ENCODE assay signal across 2 cellular contexts in the genomic region with DNA sequence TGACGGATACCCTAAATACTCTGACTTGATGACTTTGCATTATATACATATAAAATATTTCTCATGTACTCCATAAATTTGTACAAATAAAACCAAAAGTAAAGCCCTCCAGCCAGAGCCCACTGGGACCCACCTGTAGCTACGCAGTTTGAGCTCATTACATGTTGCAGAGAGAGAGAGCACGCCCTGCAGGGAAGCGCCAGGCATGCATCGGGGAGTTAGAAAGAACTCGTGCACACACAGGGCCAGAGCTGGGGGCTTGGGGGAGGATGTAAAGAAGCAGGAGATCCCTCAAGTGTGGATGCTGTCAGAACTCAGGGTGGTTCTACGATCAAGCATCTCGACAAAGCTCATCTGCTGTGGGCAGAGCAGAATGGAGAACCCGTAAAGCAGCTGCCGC.
TF ChIP-seq lines count a peak whose summit lies in the region.

No MANE protein-coding gene starts in this region.

TF ChIP-seq in HepG2, 621 proteins besides CTCF, POLR2A, EP300 and RAD21 (continued from another document):
- TF ChIP-seq, protein P1, sequence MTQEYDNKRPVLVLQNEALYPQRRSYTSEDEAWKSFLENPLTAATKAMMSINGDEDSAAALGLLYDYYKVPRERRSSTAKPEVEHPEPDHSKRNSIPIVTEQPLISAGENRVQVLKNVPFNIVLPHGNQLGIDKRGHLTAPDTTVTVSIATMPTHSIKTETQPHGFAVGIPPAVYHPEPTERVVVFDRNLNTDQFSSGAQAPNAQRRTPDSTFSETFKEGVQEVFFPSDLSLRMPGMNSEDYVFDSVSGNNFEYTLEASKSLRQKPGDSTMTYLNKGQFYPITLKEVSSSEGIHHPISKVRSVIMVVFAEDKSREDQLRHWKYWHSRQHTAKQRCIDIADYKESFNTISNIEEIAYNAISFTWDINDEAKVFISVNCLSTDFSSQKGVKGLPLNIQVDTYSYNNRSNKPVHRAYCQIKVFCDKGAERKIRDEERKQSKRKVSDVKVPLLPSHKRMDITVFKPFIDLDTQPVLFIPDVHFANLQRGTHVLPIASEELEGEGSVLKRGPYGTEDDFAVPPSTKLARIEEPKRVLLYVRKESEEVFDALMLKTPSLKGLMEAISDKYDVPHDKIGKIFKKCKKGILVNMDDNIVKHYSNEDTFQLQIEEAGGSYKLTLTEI (CRISPR knock-in tag; conservative IDR thresholded peaks at IDR 0.05) = no peak
- TF ChIP-seq, protein P2, sequence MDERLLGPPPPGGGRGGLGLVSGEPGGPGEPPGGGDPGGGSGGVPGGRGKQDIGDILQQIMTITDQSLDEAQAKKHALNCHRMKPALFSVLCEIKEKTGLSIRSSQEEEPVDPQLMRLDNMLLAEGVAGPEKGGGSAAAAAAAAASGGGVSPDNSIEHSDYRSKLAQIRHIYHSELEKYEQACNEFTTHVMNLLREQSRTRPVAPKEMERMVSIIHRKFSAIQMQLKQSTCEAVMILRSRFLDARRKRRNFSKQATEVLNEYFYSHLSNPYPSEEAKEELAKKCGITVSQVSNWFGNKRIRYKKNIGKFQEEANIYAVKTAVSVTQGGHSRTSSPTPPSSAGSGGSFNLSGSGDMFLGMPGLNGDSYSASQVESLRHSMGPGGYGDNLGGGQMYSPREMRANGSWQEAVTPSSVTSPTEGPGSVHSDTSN (CRISPR knock-in tag; IDR thresholded peaks at IDR 0.05) = no peak
- TF ChIP-seq ZNF879 (CRISPR knock-in tag; IDR thresholded peaks at IDR 0.05) (no peak), TMF1 (CRISPR knock-in tag; IDR thresholded peaks at IDR 0.05; ENCODE audit: low read depth) (no peak), MYNN (CRISPR knock-in tag; IDR thresholded peaks at IDR 0.05; ENCODE audit: low read depth) (no peak), ZFP90 (CRISPR knock-in tag; IDR thresholded peaks at IDR 0.05; ENCODE audit: borderline replicate concordance) (no peak), ZNF263 (CRISPR knock-in tag; IDR thresholded peaks at IDR 0.05) (no peak), KLF9 (CRISPR knock-in tag; IDR thresholded peaks at IDR 0.05; ENCODE audit: low read depth) (no peak), NPAS2 (CRISPR knock-in tag; IDR thresholded peaks at IDR 0.05; ENCODE audit: borderline replicate concordance) (no peak), CENPX (CRISPR knock-in tag; IDR thresholded peaks at IDR 0.05) (no peak), FOXA1 (IDR thresholded peaks at IDR 0.05) (no peak), FOXA1 (CRISPR knock-in tag; IDR thresholded peaks at IDR 0.05) (no peak)
- TF ChIP-seq, protein P3, sequence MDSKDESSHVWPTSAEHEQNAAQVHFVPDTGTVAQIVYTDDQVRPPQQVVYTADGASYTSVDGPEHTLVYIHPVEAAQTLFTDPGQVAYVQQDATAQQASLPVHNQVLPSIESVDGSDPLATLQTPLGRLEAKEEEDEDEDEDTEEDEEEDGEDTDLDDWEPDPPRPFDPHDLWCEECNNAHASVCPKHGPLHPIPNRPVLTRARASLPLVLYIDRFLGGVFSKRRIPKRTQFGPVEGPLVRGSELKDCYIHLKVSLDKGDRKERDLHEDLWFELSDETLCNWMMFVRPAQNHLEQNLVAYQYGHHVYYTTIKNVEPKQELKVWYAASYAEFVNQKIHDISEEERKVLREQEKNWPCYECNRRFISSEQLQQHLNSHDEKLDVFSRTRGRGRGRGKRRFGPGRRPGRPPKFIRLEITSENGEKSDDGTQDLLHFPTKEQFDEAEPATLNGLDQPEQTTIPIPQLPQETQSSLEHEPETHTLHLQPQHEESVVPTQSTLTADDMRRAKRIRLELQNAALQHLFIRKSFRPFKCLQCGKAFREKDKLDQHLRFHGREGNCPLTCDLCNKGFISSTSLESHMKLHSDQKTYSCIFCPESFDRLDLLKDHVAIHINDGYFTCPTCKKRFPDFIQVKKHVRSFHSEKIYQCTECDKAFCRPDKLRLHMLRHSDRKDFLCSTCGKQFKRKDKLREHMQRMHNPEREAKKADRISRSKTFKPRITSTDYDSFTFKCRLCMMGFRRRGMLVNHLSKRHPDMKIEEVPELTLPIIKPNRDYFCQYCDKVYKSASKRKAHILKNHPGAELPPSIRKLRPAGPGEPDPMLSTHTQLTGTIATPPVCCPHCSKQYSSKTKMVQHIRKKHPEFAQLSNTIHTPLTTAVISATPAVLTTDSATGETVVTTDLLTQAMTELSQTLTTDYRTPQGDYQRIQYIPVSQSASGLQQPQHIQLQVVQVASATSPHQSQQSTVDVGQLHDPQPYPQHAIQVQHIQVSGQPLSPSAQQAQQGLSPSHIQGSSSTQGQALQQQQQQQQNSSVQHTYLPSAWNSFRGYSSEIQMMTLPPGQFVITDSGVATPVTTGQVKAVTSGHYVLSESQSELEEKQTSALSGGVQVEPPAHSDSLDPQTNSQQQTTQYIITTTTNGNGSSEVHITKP (CRISPR knock-in tag; IDR thresholded peaks at IDR 0.05; ENCODE audit: low read depth) = no peak
- TF ChIP-seq, protein P4, sequence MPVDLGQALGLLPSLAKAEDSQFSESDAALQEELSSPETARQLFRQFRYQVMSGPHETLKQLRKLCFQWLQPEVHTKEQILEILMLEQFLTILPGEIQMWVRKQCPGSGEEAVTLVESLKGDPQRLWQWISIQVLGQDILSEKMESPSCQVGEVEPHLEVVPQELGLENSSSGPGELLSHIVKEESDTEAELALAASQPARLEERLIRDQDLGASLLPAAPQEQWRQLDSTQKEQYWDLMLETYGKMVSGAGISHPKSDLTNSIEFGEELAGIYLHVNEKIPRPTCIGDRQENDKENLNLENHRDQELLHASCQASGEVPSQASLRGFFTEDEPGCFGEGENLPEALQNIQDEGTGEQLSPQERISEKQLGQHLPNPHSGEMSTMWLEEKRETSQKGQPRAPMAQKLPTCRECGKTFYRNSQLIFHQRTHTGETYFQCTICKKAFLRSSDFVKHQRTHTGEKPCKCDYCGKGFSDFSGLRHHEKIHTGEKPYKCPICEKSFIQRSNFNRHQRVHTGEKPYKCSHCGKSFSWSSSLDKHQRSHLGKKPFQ (CRISPR knock-in tag; IDR thresholded peaks at IDR 0.05; ENCODE audit: insufficient replicate concordance) = no peak

TF ChIP-seq in WTC11, 78 proteins besides CTCF, POLR2A, EP300 and RAD21 (continued from another document):
- TF ChIP-seq, protein P5, sequence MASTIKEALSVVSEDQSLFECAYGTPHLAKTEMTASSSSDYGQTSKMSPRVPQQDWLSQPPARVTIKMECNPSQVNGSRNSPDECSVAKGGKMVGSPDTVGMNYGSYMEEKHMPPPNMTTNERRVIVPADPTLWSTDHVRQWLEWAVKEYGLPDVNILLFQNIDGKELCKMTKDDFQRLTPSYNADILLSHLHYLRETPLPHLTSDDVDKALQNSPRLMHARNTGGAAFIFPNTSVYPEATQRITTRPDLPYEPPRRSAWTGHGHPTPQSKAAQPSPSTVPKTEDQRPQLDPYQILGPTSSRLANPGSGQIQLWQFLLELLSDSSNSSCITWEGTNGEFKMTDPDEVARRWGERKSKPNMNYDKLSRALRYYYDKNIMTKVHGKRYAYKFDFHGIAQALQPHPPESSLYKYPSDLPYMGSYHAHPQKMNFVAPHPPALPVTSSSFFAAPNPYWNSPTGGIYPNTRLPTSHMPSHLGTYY (CRISPR knock-in tag; IDR thresholded peaks at IDR 0.05) = no peak
- TF ChIP-seq TP53 (CRISPR knock-in tag; IDR thresholded peaks at IDR 0.05) = no peak
- TF ChIP-seq TEAD4 (CRISPR knock-in tag; IDR thresholded peaks at IDR 0.05) = no peak
- TF ChIP-seq ESRRA (CRISPR knock-in tag; IDR thresholded peaks at IDR 0.05; ENCODE audit: borderline replicate concordance) = no peak
- no peak for TF ChIP-seq ZNF219 (CRISPR knock-in tag; IDR thresholded peaks at IDR 0.05; ENCODE audit: borderline replicate concordance)
- TF ChIP-seq, protein P6, sequence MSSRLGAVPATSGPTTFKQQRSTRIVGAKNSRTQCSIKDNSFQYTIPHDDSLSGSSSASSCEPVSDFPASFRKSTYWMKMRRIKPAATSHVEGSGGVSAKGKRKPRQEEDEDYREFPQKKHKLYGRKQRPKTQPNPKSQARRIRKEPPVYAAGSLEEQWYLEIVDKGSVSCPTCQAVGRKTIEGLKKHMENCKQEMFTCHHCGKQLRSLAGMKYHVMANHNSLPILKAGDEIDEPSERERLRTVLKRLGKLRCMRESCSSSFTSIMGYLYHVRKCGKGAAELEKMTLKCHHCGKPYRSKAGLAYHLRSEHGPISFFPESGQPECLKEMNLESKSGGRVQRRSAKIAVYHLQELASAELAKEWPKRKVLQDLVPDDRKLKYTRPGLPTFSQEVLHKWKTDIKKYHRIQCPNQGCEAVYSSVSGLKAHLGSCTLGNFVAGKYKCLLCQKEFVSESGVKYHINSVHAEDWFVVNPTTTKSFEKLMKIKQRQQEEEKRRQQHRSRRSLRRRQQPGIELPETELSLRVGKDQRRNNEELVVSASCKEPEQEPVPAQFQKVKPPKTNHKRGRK (CRISPR knock-in tag; IDR thresholded peaks at IDR 0.05; ENCODE audit: borderline replicate concordance) = no peak
